In genomic region chr14:59183150-59183549, GRCh38 we compare ENCODE assay signal across 15 cellular contexts. TPM values are rescaled to one million over a fixed set of nuclear protein-coding genes. Genes with fewer than 3 reads are reported as not detected.
A peak's percentile ranks its signal among the peaks of the same experiment; 100 is the strongest.
DNase-seq lines count a peak whose midpoint lies in the region; ATAC-seq and TF ChIP-seq lines count a peak whose summit lies in the region.
"Had no signal": no experiment of that assay in that cellular context is flagged by ENCODE, and none has a peak within 500 bp of the region (broad histone marks: within the 10 kb centered on the region; RNA-seq: fewer than 3 reads in every experiment).

No MANE protein-coding gene starts in this region.

- in situ Hi-C loops in KBM-7 (cut with MboI; ENCODE audit: low pct_unique_long_range_greater_than_20kb, low sequenced_read_pairs): no loop called here

- intact Hi-C loops in left colon (cut with DNase I, micrococcal nuclease): loop anchor here in 1 of 2 donors (10.0 kb wide), 1 partner anchor 48 kb away; no protein-coding TSS in a partner anchor

- DNase-seq in LNCaP clone FGC (ENCODE audit: low read depth) (peak; percentile 84), left colon (no peak), DMS79 treated with DMSO at 0.1 percent for 48 hours (lab: John Stamatoyannopoulos, UW) (no peak), KBM-7 (no peak)
- DNase-seq: C1 segment of cervical spinal cord; Calu3; CD4-positive, alpha-beta memory T cell; COR-L47; DMS53; DND-41; GM23248; H7; HCEC 1CT had no signal

- peak overlapping the region; percentile 55 for H3K27ac ChIP-seq in 22Rv1
- H3K27ac ChIP-seq: GM23248 had no signal

- ATAC-seq in left colon (peak; percentile 65), GM18861 (IDR thresholded peaks at IDR 0.05; ENCODE audit: unreplicated experiment) (no peak)

- no peak for TF ChIP-seq CTCF in 22Rv1 (IDR thresholded peaks at IDR 0.05)
- TF ChIP-seq CTCF in LNCaP clone FGC (IDR thresholded peaks at IDR 0.05; ENCODE audit: control insufficient read depth, extremely low read depth, insufficient read depth): no peak

- no peak overlapping the region for H3K4me3 ChIP-seq in LNCaP clone FGC (ENCODE audit: low read depth, low read length)
- H3K4me3 ChIP-seq: GM23248 had no signal

RNA-seq across cellular contexts. Expression of gene DAAM1, which starts 5.3 kb away (rescaled TPM):
- 10 to 100 TPM; 38.1 to 61.5 TPM for total RNA-seq in left colon
